In the genomic region with DNA sequence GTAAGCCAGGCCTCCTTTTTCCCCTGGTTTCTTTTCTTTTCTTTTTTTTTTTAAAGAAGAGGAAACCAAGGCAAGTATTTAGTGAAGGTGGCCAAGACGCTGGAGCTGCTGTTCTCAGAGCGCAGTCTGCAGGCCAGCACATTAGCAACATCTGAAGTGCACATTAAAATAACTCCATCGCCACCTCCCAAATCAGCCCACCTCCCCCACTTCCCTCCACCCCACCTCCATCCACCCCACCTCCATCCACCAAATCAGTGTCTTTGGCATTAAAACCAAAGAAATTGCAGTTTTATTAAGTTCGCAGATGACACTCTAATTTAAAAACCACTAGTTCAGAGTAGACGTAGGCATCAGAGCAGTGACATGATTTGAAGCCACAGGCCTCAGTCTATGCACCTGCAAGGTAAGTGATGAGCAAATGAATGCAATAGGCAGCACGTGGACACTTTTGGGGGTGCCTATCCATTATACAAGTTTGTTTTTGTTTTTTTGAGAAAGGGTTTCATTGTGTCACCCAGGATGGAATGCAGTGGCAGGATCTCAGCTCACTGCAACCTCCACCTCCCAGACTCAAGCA, we compare ENCODE assay signal across 8 cellular contexts.
DNase-seq lines count a peak whose midpoint lies in the region; ATAC-seq and TF ChIP-seq lines count a peak whose summit lies in the region.

No MANE protein-coding gene starts in this region.

- CTCF ChIA-PET in AG04450 (lab: Charles Lee), result interaction anchor here (0.8 to 3.3 kb wide), 4 partner anchors 11 to 33 kb away, joined by 3 to 11 read pairs (median 6); no protein-coding TSS in a partner anchor
- CTCF ChIA-PET in HCT116 (lab: Charles Lee), result interaction anchor here (0.8 to 1.6 kb wide), 3 partner anchors 12 to 533 kb away, joined by 3 to 4 read pairs (median 3); no protein-coding TSS in a partner anchor

- TF ChIP-seq POLR2A in HCT116 (IDR thresholded peaks at IDR 0.05; ENCODE audit: borderline replicate concordance, extremely low read depth, insufficient read depth, insufficient read length), result no peak

- ATAC-seq in HCT116, result peak; percentile 14

- H3K4me3 ChIP-seq in AG04450 (ENCODE audit: low read depth, low read length) (no peak overlapping the region), HCT116 (replicated peaks in 1 of 2; ENCODE audit: low read depth in 1 of 2, low read length in 2 of 2) (peak overlapping the region; percentile 4 to 49; a peak in 3 of 4 replicates), ascending aorta (peak overlapping the region; percentile 27 to 55), mucosa of stomach (ENCODE audit: low read length) (no peak overlapping the region)

- H3K9me2 ChIP-seq in HCT116 (ENCODE audit: insufficient read depth), result no peaks in the 10 kb centered on the region

- H3K4me1 ChIP-seq in HCT116 (ENCODE audit: control insufficient read depth in 1 of 2, insufficient read depth in 2 of 2, low read length in 2 of 2), result peaks cover 10 to 26% of the 10 kb centered on the region in 2 experiments
- peaks cover 10 to 14% of the 10 kb centered on the region in 2 donors for H3K4me1 ChIP-seq in ascending aorta
- H3K4me1 ChIP-seq in mucosa of stomach (ENCODE audit: control insufficient read depth, insufficient read depth, low read length), result peaks cover 35% of the 10 kb centered on the region

- TF ChIP-seq CTCF in AG04450 (IDR thresholded peaks at IDR 0.05; ENCODE audit: low read depth, low read length), result no peak
- TF ChIP-seq CTCF in HCT116 (IDR thresholded peaks at IDR 0.05 in 2 of 3, conservative IDR thresholded peaks at IDR 0.05 in 1 of 3; ENCODE audit: borderline replicate concordance in 1 of 3, insufficient read depth in 1 of 3, low read depth in 2 of 3, low read length in 2 of 3), result no peak
- no peak for TF ChIP-seq CTCF in ascending aorta (IDR thresholded peaks at IDR 0.05)

- POLR2A ChIA-PET in AG04450 (lab: Yijun Ruan, JAX) (no interaction called here), HCT116 (lab: Charles Lee) (no interaction called here)

- TF ChIP-seq RAD21 in HCT116 (IDR thresholded peaks at IDR 0.05; ENCODE audit: low read depth), result no peak

- H3K79me2 ChIP-seq in HCT116 (ENCODE audit: insufficient read depth, low read length), result no peaks in the 10 kb centered on the region

- H3K36me3 ChIP-seq in HCT116 (ENCODE audit: control insufficient read depth in 1 of 2, insufficient read depth in 2 of 2, low read length in 2 of 2) (no peaks in the 10 kb centered on the region), ascending aorta (no peaks in the 10 kb centered on the region), mucosa of stomach (ENCODE audit: control insufficient read depth, insufficient read depth, low read length) (no peaks in the 10 kb centered on the region)

- H3K27ac ChIP-seq in AG04450 (ENCODE audit: low read depth, low read length) (peak overlapping the region; percentile 21), HCT116 (ENCODE audit: low read depth, low read length) (0 out of 2 replicates have a peak overlapping the region, but pooled peaks have one; percentile 11), ascending aorta (peak overlapping the region; percentile 88)

- DNase-seq in AG04450 (ENCODE audit: low read depth, low spot score) (no peak), HCT116 (ENCODE audit: low read depth, low spot score) (no peak), ascending aorta (ENCODE audit: low spot score in 2 of 2) (no peak), NCI-H526 (lab: John Stamatoyannopoulos, UW) (no peak), globus pallidus (ENCODE audit: low spot score) (no peak), kidney tubule cell (ENCODE audit: low spot score) (no peak)
- no peak for DNase-seq in stimulated activated CD4-positive, alpha-beta T cell treated with anti-CD3 and anti-CD28 coated beads, Interleukin-4, amount 100 ng/mL, for 4 hours

- RAD21 ChIA-PET in HCT116 (lab: Charles Lee; ENCODE audit: low non-redundant PET in 1 of 2, low total read pairs in 2 of 2, uncharacterized antibody in 2 of 2, unreplicated experiment in 2 of 2), result no interaction called here

- H3K9me3 ChIP-seq in AG04450 (ENCODE audit: control insufficient read depth, insufficient read depth, low read length) (peaks cover 3% of the 10 kb centered on the region), HCT116 (ENCODE audit: control insufficient read depth in 1 of 2, insufficient read depth in 1 of 2, low read depth in 1 of 2, low read length in 2 of 2) (no peaks in the 10 kb centered on the region), ascending aorta (no peaks in the 10 kb centered on the region), mucosa of stomach (ENCODE audit: control insufficient read depth, low read length) (no peaks in the 10 kb centered on the region)

- H3K4me2 ChIP-seq in HCT116 (ENCODE audit: low read length), result peak overlapping the region; percentile 84

- H2AFZ ChIP-seq in HCT116 (ENCODE audit: low read depth, low read length, poor library complexity, severe bottlenecking), result peak overlapping the region; percentile 97

- intact Hi-C loops in HCT116 (cut with micrococcal nuclease) (no loop called here), ascending aorta (cut with DNase I) (no loop called here)

- BruUV-seq in HCT116 (replicated peaks; lab: Mats Ljungman, UMichigan), result no TSS peak

- H3K9ac ChIP-seq in HCT116 (ENCODE audit: low read length), result peak overlapping the region; percentile 37
- peak overlapping the region; percentile 46 for H3K9ac ChIP-seq in mucosa of stomach (ENCODE audit: low read length)

- H3K27me3 ChIP-seq in AG04450 (ENCODE audit: control insufficient read depth, insufficient read depth, low read length), result peaks cover 15% of the 10 kb centered on the region
- H3K27me3 ChIP-seq in HCT116 (ENCODE audit: insufficient read depth, low read length), result no peaks in the 10 kb centered on the region
- no peaks in the 10 kb centered on the region for H3K27me3 ChIP-seq in ascending aorta
- no peaks in the 10 kb centered on the region for H3K27me3 ChIP-seq in mucosa of stomach (ENCODE audit: control insufficient read depth, insufficient read depth, low read length)

- no peaks in the 10 kb centered on the region for H4K20me1 ChIP-seq in HCT116 (ENCODE audit: insufficient read depth)

TF ChIP-seq in HCT116, 20 proteins besides CTCF, POLR2A, EP300 and RAD21 (continues in another document):
- no peak for TF ChIP-seq ZNF274 (IDR thresholded peaks at IDR 0.05; ENCODE audit: low read depth, low read length)
- no peak for TF ChIP-seq EZH2phosphoT487 (IDR thresholded peaks at IDR 0.05; ENCODE audit: borderline replicate concordance)
- TF ChIP-seq ZFX (IDR thresholded peaks at IDR 0.05), result no peak
- TF ChIP-seq, protein P1, sequence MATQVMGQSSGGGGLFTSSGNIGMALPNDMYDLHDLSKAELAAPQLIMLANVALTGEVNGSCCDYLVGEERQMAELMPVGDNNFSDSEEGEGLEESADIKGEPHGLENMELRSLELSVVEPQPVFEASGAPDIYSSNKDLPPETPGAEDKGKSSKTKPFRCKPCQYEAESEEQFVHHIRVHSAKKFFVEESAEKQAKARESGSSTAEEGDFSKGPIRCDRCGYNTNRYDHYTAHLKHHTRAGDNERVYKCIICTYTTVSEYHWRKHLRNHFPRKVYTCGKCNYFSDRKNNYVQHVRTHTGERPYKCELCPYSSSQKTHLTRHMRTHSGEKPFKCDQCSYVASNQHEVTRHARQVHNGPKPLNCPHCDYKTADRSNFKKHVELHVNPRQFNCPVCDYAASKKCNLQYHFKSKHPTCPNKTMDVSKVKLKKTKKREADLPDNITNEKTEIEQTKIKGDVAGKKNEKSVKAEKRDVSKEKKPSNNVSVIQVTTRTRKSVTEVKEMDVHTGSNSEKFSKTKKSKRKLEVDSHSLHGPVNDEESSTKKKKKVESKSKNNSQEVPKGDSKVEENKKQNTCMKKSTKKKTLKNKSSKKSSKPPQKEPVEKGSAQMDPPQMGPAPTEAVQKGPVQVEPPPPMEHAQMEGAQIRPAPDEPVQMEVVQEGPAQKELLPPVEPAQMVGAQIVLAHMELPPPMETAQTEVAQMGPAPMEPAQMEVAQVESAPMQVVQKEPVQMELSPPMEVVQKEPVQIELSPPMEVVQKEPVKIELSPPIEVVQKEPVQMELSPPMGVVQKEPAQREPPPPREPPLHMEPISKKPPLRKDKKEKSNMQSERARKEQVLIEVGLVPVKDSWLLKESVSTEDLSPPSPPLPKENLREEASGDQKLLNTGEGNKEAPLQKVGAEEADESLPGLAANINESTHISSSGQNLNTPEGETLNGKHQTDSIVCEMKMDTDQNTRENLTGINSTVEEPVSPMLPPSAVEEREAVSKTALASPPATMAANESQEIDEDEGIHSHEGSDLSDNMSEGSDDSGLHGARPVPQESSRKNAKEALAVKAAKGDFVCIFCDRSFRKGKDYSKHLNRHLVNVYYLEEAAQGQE (IDR thresholded peaks at IDR 0.05; ENCODE audit: low read depth), result no peak
- no peak for TF ChIP-seq EZH2 (IDR thresholded peaks at IDR 0.05)
- no peak for TF ChIP-seq SRF (IDR thresholded peaks at IDR 0.05; ENCODE audit: low read depth)
- TF ChIP-seq POLR2AphosphoS5 (IDR thresholded peaks at IDR 0.05; ENCODE audit: low read depth, low read length), result no peak
- TF ChIP-seq SP1 (IDR thresholded peaks at IDR 0.05; ENCODE audit: low read depth), result no peak
- TF ChIP-seq CBX3 (IDR thresholded peaks at IDR 0.05; ENCODE audit: low read depth), result no peak
- TF ChIP-seq, protein P2, sequence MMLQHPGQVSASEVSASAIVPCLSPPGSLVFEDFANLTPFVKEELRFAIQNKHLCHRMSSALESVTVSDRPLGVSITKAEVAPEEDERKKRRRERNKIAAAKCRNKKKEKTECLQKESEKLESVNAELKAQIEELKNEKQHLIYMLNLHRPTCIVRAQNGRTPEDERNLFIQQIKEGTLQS (IDR thresholded peaks at IDR 0.05), result no peak
- TF ChIP-seq, protein P3, sequence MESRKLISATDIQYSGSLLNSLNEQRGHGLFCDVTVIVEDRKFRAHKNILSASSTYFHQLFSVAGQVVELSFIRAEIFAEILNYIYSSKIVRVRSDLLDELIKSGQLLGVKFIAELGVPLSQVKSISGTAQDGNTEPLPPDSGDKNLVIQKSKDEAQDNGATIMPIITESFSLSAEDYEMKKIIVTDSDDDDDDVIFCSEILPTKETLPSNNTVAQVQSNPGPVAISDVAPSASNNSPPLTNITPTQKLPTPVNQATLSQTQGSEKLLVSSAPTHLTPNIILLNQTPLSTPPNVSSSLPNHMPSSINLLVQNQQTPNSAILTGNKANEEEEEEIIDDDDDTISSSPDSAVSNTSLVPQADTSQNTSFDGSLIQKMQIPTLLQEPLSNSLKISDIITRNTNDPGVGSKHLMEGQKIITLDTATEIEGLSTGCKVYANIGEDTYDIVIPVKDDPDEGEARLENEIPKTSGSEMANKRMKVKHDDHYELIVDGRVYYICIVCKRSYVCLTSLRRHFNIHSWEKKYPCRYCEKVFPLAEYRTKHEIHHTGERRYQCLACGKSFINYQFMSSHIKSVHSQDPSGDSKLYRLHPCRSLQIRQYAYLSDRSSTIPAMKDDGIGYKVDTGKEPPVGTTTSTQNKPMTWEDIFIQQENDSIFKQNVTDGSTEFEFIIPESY (IDR thresholded peaks at IDR 0.05; ENCODE audit: extremely low read depth, insufficient replicate concordance, low read length), result no peak
- no peak for TF ChIP-seq FOSL1 (IDR thresholded peaks at IDR 0.05; ENCODE audit: low read depth)
- TF ChIP-seq TCF7L2 (IDR thresholded peaks at IDR 0.05; ENCODE audit: borderline replicate concordance, extremely low read depth, insufficient read depth, insufficient read length), result no peak
- TF ChIP-seq SIN3A (IDR thresholded peaks at IDR 0.05; ENCODE audit: low read depth), result no peak

Comparison
In these comparisons a context has a peak if more than half of its experiments do, and no peak if none do; other contexts are left out.
1. H3K27ac ChIP-seq: peak in every context shown above with its lines; median percentile 88 in ascending aorta; 21 in AG04450; 11 in HCT116.
2. H3K4me3 ChIP-seq: peak in HCT116 (2 of 2) and ascending aorta (2 of 2); none in AG04450 (single experiment) and mucosa of stomach (single experiment).